Comparison of ENCODE assay signal across 24 cellular contexts in the genomic region with DNA sequence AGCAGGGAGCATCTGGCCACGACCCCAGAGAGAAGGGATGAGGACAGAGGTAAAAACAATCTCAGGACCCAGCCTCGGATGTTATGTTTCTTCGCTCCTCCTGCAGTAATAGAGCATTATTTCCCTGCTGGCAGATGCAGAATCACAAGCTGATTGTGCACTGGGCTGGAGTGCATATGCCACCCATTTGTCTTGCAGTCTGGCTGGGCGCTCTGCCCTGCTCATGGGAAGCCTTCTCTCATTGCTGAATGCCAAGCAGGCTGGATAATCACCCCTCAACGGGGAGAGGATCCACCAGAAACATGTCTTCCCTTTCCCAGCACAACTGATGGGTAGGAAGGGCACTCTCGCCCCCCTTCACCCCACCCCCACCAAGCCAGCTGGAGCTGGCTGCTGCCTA. TPM values are rescaled to one million over a fixed set of nuclear protein-coding genes. Genes with fewer than 3 reads are reported as not detected.
DNase-seq lines count a peak whose midpoint lies in the region; ATAC-seq and TF ChIP-seq lines count a peak whose summit lies in the region.
"Had no signal": no experiment of that assay in that cellular context is flagged by ENCODE, and none has a peak within 500 bp of the region (broad histone marks: within the 10 kb centered on the region; RNA-seq: fewer than 3 reads in every experiment).

No MANE protein-coding gene starts in this region.

- H3K4me1 ChIP-seq in suprapubic skin, result no peaks in the 10 kb centered on the region
- H3K4me1 ChIP-seq: body of pancreas, left lung, upper lobe of right lung had no signal

- H3K27ac ChIP-seq in cingulate gyrus (ENCODE audit: low read depth, low read length) (peak overlapping the region; percentile 54), temporal lobe (ENCODE audit: low read depth, low read length) (peak overlapping the region; percentile 27), suprapubic skin (no peak overlapping the region)
- H3K27ac ChIP-seq: 22Rv1, body of pancreas, left lung, upper lobe of right lung had no signal

- TF ChIP-seq POLR2A in suprapubic skin (IDR thresholded peaks at IDR 0.05), result no peak

- DNase-seq in DMS 273 (lab: John Stamatoyannopoulos, UW; ENCODE audit: unreplicated experiment), result peak; percentile 62
- DNase-seq in DMS 273 treated with DMSO at 0.1 percent for 48 hours (lab: John Stamatoyannopoulos, UW), result no peak
- peak; percentile 68 for DNase-seq in midbrain (lab: John Stamatoyannopoulos, UW)
- no peak for DNase-seq in NCI-H2171 treated with DMSO at 0.1 percent for 48 hours (lab: John Stamatoyannopoulos, UW)
- no peak for DNase-seq in suprapubic skin (ENCODE audit: low spot score in 2 of 2)
- DNase-seq: activated CD4-positive, CD25-positive, alpha-beta regulatory T cell treated with anti-CD3 and anti-CD28 coated beads, Interleukin-2, amount 50 U/mL, for 72 hours; activated CD8-positive, alpha-beta memory T cell treated with anti-CD3 and anti-CD28 coated beads, Interleukin-2, amount 50 U/mL, for 48 hours; activated CD8-positive, alpha-beta T cell treated with anti-CD3 and anti-CD28 coated beads for 36 hours; activated naive CD4-positive, alpha-beta T cell treated with Interleukin-2 at 50 U/mL for 16 hours; body of pancreas; HCEC 1CT; left lung; mesendoderm; MM.1S; NCI-H2029 treated with DMSO at 0.1 percent for 48 hours; NCI-H526 treated with DMSO at 0.1 percent for 48 hours; PC-3; stimulated activated CD4-positive, alpha-beta T cell treated with anti-CD3 and anti-CD28 coated beads, Interleukin-4, amount 100 ng/mL, for 1 hour; T-helper 17 cell; upper lobe of right lung had no signal

- TF ChIP-seq EP300 in suprapubic skin (IDR thresholded peaks at IDR 0.05), result no peak

- ATAC-seq in GM21529 (IDR thresholded peaks at IDR 0.05; ENCODE audit: unreplicated experiment), result no peak
- ATAC-seq: activated CD8-positive, alpha-beta T cell treated with anti-CD3 and anti-CD28 coated beads for 36 hours; body of pancreas; left lung; PC-3; T-helper 17 cell; upper lobe of right lung had no signal

- TF ChIP-seq CTCF in suprapubic skin (IDR thresholded peaks at IDR 0.05), result no peak

- H3K27me3 ChIP-seq in suprapubic skin, result no peaks in the 10 kb centered on the region
- H3K27me3 ChIP-seq: body of pancreas, left lung, upper lobe of right lung had no signal

- 57% methylated on average over 6 of the region's 6 CpGs for WGBS in suprapubic skin

- no peak overlapping the region for H3K4me3 ChIP-seq in suprapubic skin
- H3K4me3 ChIP-seq: body of pancreas, left lung, upper lobe of right lung had no signal

- H3K36me3 ChIP-seq in suprapubic skin, result no peaks in the 10 kb centered on the region
- H3K36me3 ChIP-seq: left lung, upper lobe of right lung had no signal

- no peaks in the 10 kb centered on the region for H3K9me3 ChIP-seq in suprapubic skin
- H3K9me3 ChIP-seq: body of pancreas, left lung, upper lobe of right lung had no signal

RNA-seq across cellular contexts. Expression of a gene that starts 8.5 kb away (rescaled TPM):
- total RNA-seq in temporal lobe, result 79.9 TPM
- total RNA-seq in suprapubic skin, result 1 to 10 TPM in 3 of 4 donors, under 1 TPM in 1; 0.68 to 5.8 (median 4.1) TPM

RNA-seq across cellular contexts. Expression of a gene that starts 59.9 kb away (rescaled TPM):
- 8.6 TPM for total RNA-seq in temporal lobe
- total RNA-seq in suprapubic skin, result 10 to 100 TPM; 17.1 to 25.8 (median 21.9) TPM

Comparison
In these comparisons a context has a peak if more than half of its experiments do, and no peak if none do; other contexts are left out.
1. DNase-seq: peak in DMS 273 (single experiment) and midbrain (single experiment); none in DMS 273 treated with DMSO at 0.1 percent for 48 hours (single experiment), NCI-H2171 treated with DMSO at 0.1 percent for 48 hours (single experiment) and suprapubic skin (0 of 2).
2. RNA of a gene that starts 8.5 kb away (total RNA-seq): 79.9 TPM in temporal lobe (single experiment); 0.68 to 5.8 TPM in suprapubic skin; every median in the first group is over 10 times any median in the second.